In the genomic region with DNA sequence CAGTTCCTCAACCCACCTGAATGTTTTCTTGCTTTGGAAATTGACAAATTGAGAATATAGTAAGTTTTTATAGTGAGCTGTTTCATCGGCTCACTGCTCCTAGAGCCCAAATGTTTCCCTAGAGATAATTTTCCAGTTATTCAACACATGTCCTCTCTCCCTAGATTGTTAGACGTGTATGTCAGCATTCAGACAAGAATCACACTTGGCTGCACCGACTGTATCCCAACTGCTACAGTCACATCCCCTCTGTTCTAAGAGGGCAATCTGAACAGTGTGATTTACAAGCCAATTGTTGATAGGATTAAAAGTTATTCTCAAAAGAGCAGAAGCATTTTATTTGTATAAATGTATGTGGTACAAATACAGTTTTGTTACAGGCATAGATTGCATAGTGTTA, we compare ENCODE assay signal across 32 cellular contexts.
"Had no signal": no experiment of that assay in that cellular context is flagged by ENCODE, and none has a peak within 500 bp of the region (broad histone marks: within the 10 kb centered on the region; RNA-seq: fewer than 3 reads in every experiment).

No MANE protein-coding gene starts in this region.

- H2AFZ ChIP-seq: PC-9 had no signal

- H3K9ac ChIP-seq: KMS-11 had no signal

- H3K4me3 ChIP-seq: ascending aorta, PC-9, SJCRH30, SK-N-MC had no signal

- H3K9me3 Mint-ChIP-seq: activated CD4-positive, alpha-beta T cell treated with anti-CD3 and anti-CD28 coated beads, Interleukin-2, amount 10 ng/mL, durations not matched to agents 7 days and 5 days; activated naive CD4-positive, alpha-beta T cell treated with anti-CD3 and anti-CD28 coated beads, Interleukin-2, amount 50 U/mL, for 24 hours; activated naive CD8-positive, alpha-beta T cell treated with anti-CD3 and anti-CD28 coated beads, Interleukin-2, amount 10 ng/mL, durations not matched to agents 7 days and 5 days; activated T-cell treated with anti-CD3 and anti-CD28 coated beads, Interleukin-2, amount 50 U/mL, for 24 hours; activated T-helper 2 cell treated with anti-CD3 and anti-CD28 coated beads, Interferon-gamma antibody, Interleukin-2, Interleukin-4, amounts not matched to agents 10 μg/mL and 5 μg/mL and 100 μg/mL, durations not matched to agents 14 hours and 24 hours and 36 hours; brain had no signal

- H3K27me3 ChIP-seq: ascending aorta, SJCRH30 had no signal

- H3K4me3 Mint-ChIP-seq: activated CD4-positive, alpha-beta T cell treated with anti-CD3 and anti-CD28 coated beads for 36 hours; activated CD4-positive, alpha-beta T cell treated with anti-CD3 and anti-CD28 coated beads, Interleukin-2, amount 10 ng/mL, durations not matched to agents 7 days and 5 days; activated CD8-positive, alpha-beta T cell treated with anti-CD3 and anti-CD28 coated beads, Interleukin-2, amount 10 ng/mL, durations not matched to agents 7 days and 5 days; activated naive CD4-positive, alpha-beta T cell treated with anti-CD3 and anti-CD28 coated beads, Interleukin-2, amount 50 U/mL, for 24 hours; activated naive CD8-positive, alpha-beta T cell treated with anti-CD3 and anti-CD28 coated beads, Interleukin-2, amount 10 ng/mL, durations not matched to agents 7 days and 5 days; activated T-cell treated with anti-CD3 and anti-CD28 coated beads, Interleukin-2, amount 50 U/mL, for 24 hours; brain had no signal

- H3K27ac ChIP-seq: ascending aorta, KMS-11, PC-9, SJCRH30, SK-N-MC had no signal

- H3K9me3 ChIP-seq: ascending aorta, SJCRH30 had no signal

- DNase-seq: activated CD4-positive, alpha-beta T cell treated with anti-CD3 and anti-CD28 coated beads for 36 hours; activated CD4-positive, alpha-beta T cell treated with anti-CD3 and anti-CD28 coated beads, Interleukin-2, amount 10 ng/mL, durations not matched to agents 7 days and 5 days; activated CD4-positive, alpha-beta T cell treated with anti-CD3 and anti-CD28 coated beads, Interleukin-2, amount 50 U/mL, for 48 hours; activated CD8-positive, alpha-beta T cell treated with anti-CD3 and anti-CD28 coated beads, Interleukin-2, amount 10 ng/mL, durations not matched to agents 7 days and 5 days; activated gamma-delta T cell; activated naive CD4-positive, alpha-beta T cell treated with Interleukin-2 at 50 U/mL for 16 hours; activated naive CD8-positive, alpha-beta T cell treated with anti-CD3 and anti-CD28 coated beads, Interleukin-2, amount 10 ng/mL, durations not matched to agents 7 days and 5 days; activated T-cell treated with anti-CD3 and anti-CD28 coated beads, Interleukin-2, amount 50 U/mL, for 24 hours; amygdala; central memory CD4-positive, alpha-beta T cell; MM.1S; MV-4-11; NCI-H1092; NCI-H187; NCI-H2029 treated with DMSO at 0.1 percent for 48 hours; NCI-H2107; NCI-H2171; NCI-H446; NCI-H510A treated with DMSO at 0.1 percent for 48 hours; NCI-H526 treated with DMSO at 0.1 percent for 48 hours; NCI-H82; NK-92 treated with Interleukin-12 subunit alpha and Interleukin-12 subunit beta, amount 100 ng/mL, for 24 hours; PC-9; SHP77; SJCRH30; T1000 had no signal

- H3K36me3 Mint-ChIP-seq: activated naive CD8-positive, alpha-beta T cell treated with anti-CD3 and anti-CD28 coated beads, Interleukin-2, amount 10 ng/mL, durations not matched to agents 7 days and 5 days; brain had no signal

- H3K4me1 ChIP-seq: SJCRH30 had no signal

- ATAC-seq: activated CD4-positive, alpha-beta T cell treated with anti-CD3 and anti-CD28 coated beads for 36 hours; activated CD8-positive, alpha-beta T cell treated with anti-CD3 and anti-CD28 coated beads, Interleukin-2, amount 10 ng/mL, durations not matched to agents 7 days and 5 days had no signal

- H3K36me3 ChIP-seq: SJCRH30 had no signal

- H3K4me2 ChIP-seq: KMS-11, PC-9 had no signal

- H3K4me1 Mint-ChIP-seq: activated CD4-positive, alpha-beta T cell treated with anti-CD3 and anti-CD28 coated beads for 36 hours; activated CD4-positive, alpha-beta T cell treated with anti-CD3 and anti-CD28 coated beads, Interleukin-2, amount 10 ng/mL, durations not matched to agents 7 days and 5 days; activated naive CD4-positive, alpha-beta T cell treated with anti-CD3 and anti-CD28 coated beads, Interleukin-2, amount 50 U/mL, for 24 hours; activated naive CD8-positive, alpha-beta T cell treated with anti-CD3 and anti-CD28 coated beads, Interleukin-2, amount 10 ng/mL, durations not matched to agents 7 days and 5 days had no signal

- H3K27ac Mint-ChIP-seq: activated CD4-positive, alpha-beta T cell treated with anti-CD3 and anti-CD28 coated beads for 36 hours; activated CD4-positive, alpha-beta T cell treated with anti-CD3 and anti-CD28 coated beads, Interleukin-2, amount 10 ng/mL, durations not matched to agents 7 days and 5 days; activated CD8-positive, alpha-beta T cell treated with anti-CD3 and anti-CD28 coated beads, Interleukin-2, amount 10 ng/mL, durations not matched to agents 7 days and 5 days; activated naive CD4-positive, alpha-beta T cell treated with anti-CD3 and anti-CD28 coated beads, Interleukin-2, amount 50 U/mL, for 24 hours; activated naive CD8-positive, alpha-beta T cell treated with anti-CD3 and anti-CD28 coated beads, Interleukin-2, amount 10 ng/mL, durations not matched to agents 7 days and 5 days; activated T-cell treated with anti-CD3 and anti-CD28 coated beads, Interleukin-2, amount 50 U/mL, for 24 hours; activated T-helper 2 cell treated with anti-CD3 and anti-CD28 coated beads, Interferon-gamma antibody, Interleukin-2, Interleukin-4, amounts not matched to agents 10 μg/mL and 5 μg/mL and 100 μg/mL, durations not matched to agents 14 hours and 24 hours and 36 hours; brain had no signal
